8 cellular contexts compared by ENCODE assay signal in the genomic region with DNA sequence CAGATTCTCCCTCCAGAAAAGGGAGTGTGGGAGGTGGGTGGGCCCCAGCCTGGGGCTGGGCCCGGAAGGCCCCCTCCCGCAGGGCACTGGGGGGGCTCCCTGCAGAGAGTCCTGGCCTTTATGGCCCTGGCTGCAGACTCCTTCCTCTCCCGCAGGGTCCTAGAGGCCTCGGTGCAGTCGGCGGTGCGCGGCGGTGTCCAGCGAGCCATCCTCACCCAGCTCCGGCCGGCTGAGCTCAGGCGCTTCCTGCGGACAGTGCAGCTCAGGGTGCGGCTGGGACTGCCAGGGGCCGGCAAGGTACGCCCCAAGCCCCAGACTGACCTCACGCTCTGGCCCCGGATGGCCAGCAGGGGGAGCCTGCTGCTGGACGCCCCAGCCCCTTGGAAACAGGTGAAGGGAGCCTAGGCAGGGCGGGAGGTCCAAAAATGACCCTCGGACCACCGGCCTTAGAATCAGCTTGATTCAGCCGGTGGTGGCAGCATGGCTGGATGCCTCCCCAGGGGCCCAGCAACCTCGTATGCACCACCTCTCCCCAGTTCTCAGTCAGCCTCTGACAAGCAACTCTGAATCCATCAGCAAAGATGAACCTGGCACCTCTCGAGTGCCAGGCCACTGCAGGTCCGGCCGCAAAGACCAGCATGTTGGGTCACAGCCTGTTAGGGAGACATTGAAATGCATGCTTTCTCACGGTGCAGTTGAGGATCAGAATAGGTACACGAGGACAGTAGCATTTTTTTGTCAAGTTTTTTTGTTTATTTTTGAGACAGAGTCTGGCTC. TPM values are rescaled to one million over a fixed set of nuclear protein-coding genes. Genes with fewer than 3 reads are reported as not detected.
DNase-seq lines count a peak whose midpoint lies in the region; TF ChIP-seq lines count a peak whose summit lies in the region.

No MANE protein-coding gene starts in this region.

- H3K27me3 Mint-ChIP-seq in activated CD4-positive, alpha-beta memory T cell treated with anti-CD3 and anti-CD28 coated beads, Interleukin-2, amount 10 ng/mL, durations not matched to agents 7 days and 5 days = no peaks in the 10 kb centered on the region

- no peaks in the 10 kb centered on the region for H4K20me1 ChIP-seq in Karpas-422 (ENCODE audit: insufficient read depth, low read depth, low read length)

- H3K79me2 ChIP-seq in Karpas-422 (ENCODE audit: low read length) = no peaks in the 10 kb centered on the region

- no peaks in the 10 kb centered on the region for H3K9me3 ChIP-seq in Karpas-422 (ENCODE audit: low read length)
- H3K9me3 ChIP-seq in mucosa of rectum (ENCODE audit: control insufficient read depth in 2 of 2, low read length in 2 of 2) = no peaks in the 10 kb centered on the region

- H3K27ac ChIP-seq in Karpas-422 (ENCODE audit: low read length) (no peak overlapping the region), mucosa of rectum (ENCODE audit: low read depth in 2 of 2, low read length in 2 of 2) (peak overlapping the region in 1 of 2 donors; percentile 0)

- H3K27me3 ChIP-seq in Karpas-422 (ENCODE audit: low read length) (no peaks in the 10 kb centered on the region), mucosa of rectum (ENCODE audit: control insufficient read depth in 2 of 2, insufficient read depth in 2 of 2, low read length in 2 of 2) (no peaks in the 10 kb centered on the region)

- no peak overlapping the region for H3K4me2 ChIP-seq in Karpas-422 (ENCODE audit: low read depth, low read length, poor library complexity, severe bottlenecking)

- DNase-seq in NCI-H2196 (lab: John Stamatoyannopoulos, UW; ENCODE audit: unreplicated experiment) (peak; percentile 33), NCI-H2196 treated with DMSO at 0.1 percent for 48 hours (lab: John Stamatoyannopoulos, UW; ENCODE audit: unreplicated experiment) (no peak), Karpas-422 (peak; percentile 72), erythroblast (lab: John Stamatoyannopoulos, UW) (peak; percentile 72 to 80), superior temporal gyrus (ENCODE audit: extremely low spot score) (peak; percentile 39), epidermal melanocyte (ENCODE audit: insufficient read length, low spot score) (no peak)
- peak; percentile 45 for DNase-seq in activated CD4-positive, alpha-beta memory T cell treated with anti-CD3 and anti-CD28 coated beads, Interleukin-2, amount 10 ng/mL, durations not matched to agents 7 days and 5 days

- no peak overlapping the region for H3K4me3 ChIP-seq in Karpas-422 (ENCODE audit: low read length)
- H3K4me3 ChIP-seq in mucosa of rectum (ENCODE audit: low read length in 2 of 2) = peak overlapping the region; percentile 21 to 26

- CTCF ChIA-PET in activated CD4-positive, alpha-beta memory T cell treated with anti-CD3 and anti-CD28 coated beads, Interleukin-2, amount 10 ng/mL, durations not matched to agents 7 days and 5 days (lab: Charles Lee) = interaction anchor here (0.6 to 2.2 kb wide), 4 partner anchors 12 to 1816 kb away, joined by 3 to 5 read pairs (median 5); no protein-coding TSS in a partner anchor

- no peaks in the 10 kb centered on the region for H3K9me2 ChIP-seq in Karpas-422 (replicated peaks; ENCODE audit: insufficient read depth, low read length)

- no peaks in the 10 kb centered on the region for H3K36me3 Mint-ChIP-seq in activated CD4-positive, alpha-beta memory T cell treated with anti-CD3 and anti-CD28 coated beads, Interleukin-2, amount 10 ng/mL, durations not matched to agents 7 days and 5 days (ENCODE audit: low read depth)

- TF ChIP-seq POLR2A in erythroblast (IDR thresholded peaks at IDR 0.05; ENCODE audit: low read length) = peak; percentile 63

- no peaks in the 10 kb centered on the region for H3K4me1 ChIP-seq in Karpas-422 (ENCODE audit: low read length)
- H3K4me1 ChIP-seq in mucosa of rectum (ENCODE audit: control insufficient read depth in 2 of 2, insufficient read depth in 2 of 2, low read length in 2 of 2) = peaks cover 22 to 38% of the 10 kb centered on the region in 2 donors

- POLR2A ChIA-PET in activated CD4-positive, alpha-beta memory T cell treated with anti-CD3 and anti-CD28 coated beads, Interleukin-2, amount 10 ng/mL, durations not matched to agents 7 days and 5 days (lab: Charles Lee) = interaction anchor here (0.8 kb wide), 1 partner anchor 123 kb away, joined by 3 read pairs; no protein-coding TSS in a partner anchor

- no peak overlapping the region for H2AFZ ChIP-seq in Karpas-422 (ENCODE audit: low read length)

- H3K4me3 Mint-ChIP-seq in activated CD4-positive, alpha-beta memory T cell treated with anti-CD3 and anti-CD28 coated beads, Interleukin-2, amount 10 ng/mL, durations not matched to agents 7 days and 5 days = no peak overlapping the region

- H3K27ac Mint-ChIP-seq in activated CD4-positive, alpha-beta memory T cell treated with anti-CD3 and anti-CD28 coated beads, Interleukin-2, amount 10 ng/mL, durations not matched to agents 7 days and 5 days = no peak overlapping the region

- H3K36me3 ChIP-seq in Karpas-422 (ENCODE audit: insufficient read depth, low read length) = no peaks in the 10 kb centered on the region
- H3K36me3 ChIP-seq in mucosa of rectum (ENCODE audit: control insufficient read depth in 2 of 2, insufficient read depth in 2 of 2, low read length in 2 of 2) = peaks cover 0 to 3% of the 10 kb centered on the region in 2 donors

- H3K9ac ChIP-seq in Karpas-422 (ENCODE audit: low read length) (no peak overlapping the region), mucosa of rectum (ENCODE audit: low read depth in 1 of 2, low read length in 2 of 2) (no peak overlapping the region)

- H3K4me1 Mint-ChIP-seq in activated CD4-positive, alpha-beta memory T cell treated with anti-CD3 and anti-CD28 coated beads, Interleukin-2, amount 10 ng/mL, durations not matched to agents 7 days and 5 days = no peaks in the 10 kb centered on the region

- H3K9me3 Mint-ChIP-seq in activated CD4-positive, alpha-beta memory T cell treated with anti-CD3 and anti-CD28 coated beads, Interleukin-2, amount 10 ng/mL, durations not matched to agents 7 days and 5 days = no peaks in the 10 kb centered on the region

RNA-seq across cellular contexts. Expression of a gene that starts 20.6 kb away (rescaled TPM):
- 32.5 and 57.0 TPM in 2 replicates for total RNA-seq in Karpas-422 (2014; rRNA removed; shearing (Covaris generic); ENCODE audit: low replicate concordance)
- 10 to 100 TPM; 29.4 to 32.2 TPM for total RNA-seq in activated CD4-positive, alpha-beta memory T cell treated with anti-CD3 and anti-CD28 coated beads, Interleukin-2, amount 10 ng/mL, durations not matched to agents 7 days and 5 days

RNA-seq across cellular contexts. Expression of a gene that starts 20.8 kb away (rescaled TPM):
- 20.0 and 22.0 TPM in 2 replicates for total RNA-seq in Karpas-422 (2014; rRNA removed; shearing (Covaris generic); ENCODE audit: low replicate concordance)
- total RNA-seq in activated CD4-positive, alpha-beta memory T cell treated with anti-CD3 and anti-CD28 coated beads, Interleukin-2, amount 10 ng/mL, durations not matched to agents 7 days and 5 days = 10 to 100 TPM; 18.8 to 19.5 TPM

RNA-seq across cellular contexts. Expression of a gene that starts 23.2 kb away (rescaled TPM):
- total RNA-seq in Karpas-422 (2014; rRNA removed; shearing (Covaris generic); ENCODE audit: low replicate concordance) = not detected in 2 replicates
- total RNA-seq in activated CD4-positive, alpha-beta memory T cell treated with anti-CD3 and anti-CD28 coated beads, Interleukin-2, amount 10 ng/mL, durations not matched to agents 7 days and 5 days = under 1 TPM in 1 of 2 experiments, not detected in 1; 0.25 TPM

RNA-seq across cellular contexts. Expression of a gene that starts 49.2 kb away (rescaled TPM):
- total RNA-seq in Karpas-422 (2014; rRNA removed; shearing (Covaris generic); ENCODE audit: low replicate concordance) = 24.3 and 24.9 TPM in 2 replicates
- total RNA-seq in activated CD4-positive, alpha-beta memory T cell treated with anti-CD3 and anti-CD28 coated beads, Interleukin-2, amount 10 ng/mL, durations not matched to agents 7 days and 5 days = 10 to 100 TPM; 52.7 to 57.3 TPM

Comparison
In these comparisons a context has a peak if more than half of its experiments do, and no peak if none do; other contexts are left out.
1. DNase-seq: peak in NCI-H2196 (single experiment), Karpas-422 (single experiment), activated CD4-positive, alpha-beta memory T cell treated with anti-CD3 and anti-CD28 coated beads, Interleukin-2, amount 10 ng/mL, durations not matched to agents 7 days and 5 days (single experiment), erythroblast (2 of 2) and superior temporal gyrus (single experiment); none in NCI-H2196 treated with DMSO at 0.1 percent for 48 hours (single experiment) and epidermal melanocyte (single experiment).